1 cellular context compared by ENCODE assay signal in the genomic region with DNA sequence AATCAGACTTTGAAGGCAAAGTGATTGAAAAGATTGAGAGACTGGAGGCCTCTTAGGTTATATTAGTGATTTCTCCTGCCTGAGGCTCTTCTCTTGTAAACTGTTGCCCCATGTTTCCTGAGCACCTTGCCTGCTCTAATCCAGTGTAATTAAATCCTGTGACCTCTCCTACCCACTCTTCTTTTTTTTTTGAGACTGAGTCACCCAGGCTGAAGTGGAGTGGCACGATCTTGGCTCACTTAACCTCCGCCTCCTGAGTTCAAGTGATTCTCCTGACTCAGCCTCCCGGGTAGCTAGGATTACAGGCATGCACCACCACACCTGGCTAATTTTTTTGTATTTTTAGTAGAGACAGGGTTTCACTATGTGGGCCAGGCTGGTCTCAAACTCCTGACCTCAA. TPM values are rescaled to one million over a fixed set of nuclear protein-coding genes. Genes with fewer than 3 reads are reported as not detected.
"Had no signal": no experiment of that assay in that cellular context is flagged by ENCODE, and none has a peak within 500 bp of the region (broad histone marks: within the 10 kb centered on the region; RNA-seq: fewer than 3 reads in every experiment).

No MANE protein-coding gene starts in this region.

RNA-seq across cellular contexts. Expression of gene HHEX, which starts 38.9 kb away (rescaled TPM):
- total RNA-seq: smooth muscle cell had no signal
- polyA plus RNA-seq: smooth muscle cell had no signal
